Comparison of ENCODE assay signal across 8 cellular contexts in the genomic region with DNA sequence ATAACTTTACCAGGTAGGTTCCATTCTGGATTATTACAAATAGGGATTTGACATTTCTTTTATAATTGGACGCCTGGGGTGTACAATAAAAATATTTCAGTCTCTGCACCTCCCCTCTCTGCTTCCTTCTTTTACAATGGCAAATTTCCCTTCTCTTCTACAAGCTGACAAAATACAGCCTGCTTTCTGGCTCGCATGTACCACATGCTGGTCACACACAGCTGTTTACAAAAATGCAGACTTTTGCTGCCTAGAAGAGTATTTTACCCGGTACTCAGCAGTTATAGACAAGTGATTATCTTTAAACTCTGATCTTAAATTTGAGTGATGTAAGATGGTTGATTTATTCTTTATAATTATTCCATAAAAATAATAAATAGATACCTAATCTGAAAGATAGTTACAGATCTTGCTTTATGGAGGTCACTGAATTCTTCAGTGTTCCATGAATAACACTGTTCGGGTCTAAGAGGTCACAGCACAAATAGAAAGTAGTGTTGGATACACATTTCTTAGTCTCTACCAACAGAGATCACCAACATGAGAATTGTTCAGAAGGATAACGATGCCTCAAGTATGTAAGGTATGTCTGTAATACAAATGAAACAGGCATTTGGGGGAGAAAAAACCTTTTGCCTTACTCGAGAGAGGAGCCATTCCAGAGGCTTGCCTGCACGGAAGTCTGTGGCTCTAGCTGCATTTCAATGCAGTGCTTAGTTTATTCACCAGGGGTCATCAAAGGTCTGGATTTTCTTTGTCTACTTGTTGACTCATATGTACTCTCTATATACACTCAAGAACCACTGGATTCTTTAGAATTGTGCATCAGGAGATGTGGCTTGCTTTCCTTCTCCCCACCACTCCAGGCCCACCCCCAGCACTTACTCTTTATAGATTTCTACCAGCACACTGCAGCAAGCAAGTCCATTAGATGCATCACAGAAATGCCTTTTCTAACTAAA.
DNase-seq lines count a peak whose midpoint lies in the region; ATAC-seq and TF ChIP-seq lines count a peak whose summit lies in the region.

No MANE protein-coding gene starts in this region.

- H3K27me3 Mint-ChIP-seq in central memory CD8-positive, alpha-beta T cell: no peaks in the 10 kb centered on the region

- no peak overlapping the region for H3K27ac Mint-ChIP-seq in central memory CD8-positive, alpha-beta T cell (ENCODE audit: low read depth)

- no peaks in the 10 kb centered on the region for H3K27me3 ChIP-seq in BJ (ENCODE audit: control insufficient read depth, insufficient read depth, low read length)

- DNase-seq in BJ (ENCODE audit: low read depth) (peak; percentile 72), NCI-H1417 treated with DMSO at 0.1 percent for 48 hours (lab: John Stamatoyannopoulos, UW) (peak; percentile 46), SKM-1 (lab: John Stamatoyannopoulos, UW; ENCODE audit: unreplicated experiment) (peak; percentile 80), kidney tubule cell (ENCODE audit: low spot score) (peak; percentile 87)
- DNase-seq in central memory CD8-positive, alpha-beta T cell (ENCODE audit: low spot score in 2 of 2): no peak
- peak; percentile 62 for DNase-seq in stimulated activated CD4-positive, alpha-beta T cell treated with anti-CD3 and anti-CD28 coated beads, Interleukin-4, amount 100 ng/mL, for 24 hours

- H3K4me3 ChIP-seq in BJ (ENCODE audit: low read depth, low read length): no peak overlapping the region

- ATAC-seq in GM18517 (IDR thresholded peaks at IDR 0.05; ENCODE audit: unreplicated experiment): peak; percentile 85
- ATAC-seq in HG02943 (IDR thresholded peaks at IDR 0.05; ENCODE audit: low read depth, unreplicated experiment): peak; percentile 92
- ATAC-seq in central memory CD8-positive, alpha-beta T cell (replicated peaks; ENCODE audit: extremely low read depth, poor library complexity, severe bottlenecking): peak; percentile 76

- H3K9me3 Mint-ChIP-seq in central memory CD8-positive, alpha-beta T cell: no peaks in the 10 kb centered on the region

- no peak overlapping the region for H3K4me3 Mint-ChIP-seq in central memory CD8-positive, alpha-beta T cell

- POLR2A ChIA-PET in BJ (lab: Charles Lee): no interaction called here

- no peaks in the 10 kb centered on the region for H3K36me3 Mint-ChIP-seq in central memory CD8-positive, alpha-beta T cell (ENCODE audit: insufficient read depth)

- H3K4me1 Mint-ChIP-seq in central memory CD8-positive, alpha-beta T cell: peaks cover 6% of the 10 kb centered on the region

- H3K36me3 ChIP-seq in BJ (ENCODE audit: control insufficient read depth, insufficient read depth, low read length): no peaks in the 10 kb centered on the region

- CTCF ChIA-PET in BJ (lab: Yijun Ruan, JAX): interaction anchor here (0.5 to 2.9 kb wide), 13 partner anchors 9 to 874 kb away, joined by 3 to 22 read pairs (median 4); no protein-coding TSS in a partner anchor

- TF ChIP-seq CTCF in BJ (IDR thresholded peaks at IDR 0.05; ENCODE audit: insufficient read depth, low read depth, low read length): peak; percentile 67

Comparison
In these comparisons a context has a peak if more than half of its experiments do, and no peak if none do; other contexts are left out.
1. DNase-seq: peak in BJ (single experiment), NCI-H1417 treated with DMSO at 0.1 percent for 48 hours (single experiment), SKM-1 (single experiment), kidney tubule cell (single experiment) and stimulated activated CD4-positive, alpha-beta T cell treated with anti-CD3 and anti-CD28 coated beads, Interleukin-4, amount 100 ng/mL, for 24 hours (single experiment); none in central memory CD8-positive, alpha-beta T cell (0 of 2).
2. Peak in every context shown above with its lines, with median percentiles within 50 percentile points of each other: ATAC-seq.